Comparison of ENCODE assay signal across 30 cellular contexts in the genomic region with DNA sequence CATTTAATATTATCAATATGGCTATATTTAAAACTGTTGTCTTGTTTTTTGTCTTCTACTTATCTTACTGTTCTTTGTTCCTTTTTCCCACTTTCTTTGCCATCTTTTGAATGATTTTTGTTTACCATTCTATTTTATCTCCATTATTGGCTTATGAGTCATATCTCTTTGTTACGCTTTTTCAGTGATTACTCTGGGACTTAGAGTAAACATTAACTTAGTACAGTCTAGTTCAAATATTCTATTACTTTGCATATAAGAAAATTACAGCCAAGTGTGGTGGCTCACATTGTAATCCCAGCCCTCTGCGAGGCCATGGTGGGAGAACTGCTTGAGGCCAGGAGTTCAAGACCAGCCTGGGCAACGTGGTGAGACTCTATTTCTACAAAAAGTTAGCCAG. TPM values are rescaled to one million over a fixed set of nuclear protein-coding genes. Genes with fewer than 3 reads are reported as not detected.
DNase-seq lines count a peak whose midpoint lies in the region; ATAC-seq and TF ChIP-seq lines count a peak whose summit lies in the region.
"Had no signal": no experiment of that assay in that cellular context is flagged by ENCODE, and none has a peak within 500 bp of the region (broad histone marks: within the 10 kb centered on the region; RNA-seq: fewer than 3 reads in every experiment).

No MANE protein-coding gene starts in this region.

- no peak overlapping the region for H2AFZ ChIP-seq in GM23248
- H2AFZ ChIP-seq in PC-3 (ENCODE audit: low read length): no peak overlapping the region
- no peak overlapping the region for H2AFZ ChIP-seq in fibroblast of lung (ENCODE audit: low read length)

- H3K4me1 Mint-ChIP-seq in naive thymus-derived CD8-positive, alpha-beta T cell: peaks cover 0 to 6% (median 0%) of the 10 kb centered on the region in 4 donors
- H3K4me1 Mint-ChIP-seq: natural killer cell had no signal

- 60 to 64% methylated on average over 3 of the region's 3 CpGs for WGBS in GM23248 (ENCODE audit: low coverage in 1 of 2, low lambda C conversion rate in 2 of 2, missing lambda C conversion rate in 2 of 2), 2 experiments

- H3K4me1 ChIP-seq in GM23248 (ENCODE audit: insufficient read depth) (no peaks in the 10 kb centered on the region), PC-3 (ENCODE audit: insufficient read depth, low read length) (peaks cover 9% of the 10 kb centered on the region), fibroblast of lung (ENCODE audit: control insufficient read depth, extremely low read depth, insufficient read depth, low read length) (peaks cover 3% of the 10 kb centered on the region)
- H3K4me1 ChIP-seq: breast epithelium, foreskin keratinocyte, lower lobe of right lung, Peyer's patch, psoas muscle had no signal

- H3K27me3 Mint-ChIP-seq in naive thymus-derived CD8-positive, alpha-beta T cell: no peaks in the 10 kb centered on the region
- H3K27me3 Mint-ChIP-seq: T-helper 17 cell had no signal

- TF ChIP-seq CTCF in PC-3 (conservative IDR thresholded peaks at IDR 0.05; ENCODE audit: low read depth, low read length) (no peak), fibroblast of lung (conservative IDR thresholded peaks at IDR 0.05 in 1 of 2, IDR thresholded peaks at IDR 0.05 in 1 of 2; ENCODE audit: low read depth in 1 of 2, low read length in 2 of 2) (no peak)

- H3K36me3 ChIP-seq in GM23248 (ENCODE audit: low read depth) (no peaks in the 10 kb centered on the region), PC-3 (ENCODE audit: low read depth, low read length) (peaks cover 14% of the 10 kb centered on the region; the same call in 1 of the 2 replicates), fibroblast of lung (ENCODE audit: control insufficient read depth, insufficient read depth, low read length) (no peaks in the 10 kb centered on the region)
- H3K36me3 ChIP-seq: breast epithelium, lower lobe of right lung, Peyer's patch had no signal

- H3K9me3 ChIP-seq in GM23248 (ENCODE audit: low read depth) (no peaks in the 10 kb centered on the region), PC-3 (ENCODE audit: low read length) (peaks cover 3% of the 10 kb centered on the region), fibroblast of lung (ENCODE audit: control insufficient read depth, insufficient read depth, low read depth, low read length) (no peaks in the 10 kb centered on the region)

- H3K79me2 ChIP-seq in GM23248 (ENCODE audit: insufficient read depth) (no peaks in the 10 kb centered on the region), PC-3 (ENCODE audit: low read length) (no peaks in the 10 kb centered on the region), fibroblast of lung (ENCODE audit: control insufficient read depth, insufficient read depth, low read length) (no peaks in the 10 kb centered on the region)

- POLR2A ChIA-PET in PC-3 (lab: Charles Lee; ENCODE audit: unreplicated experiment): no interaction called here
- POLR2A ChIA-PET in naive thymus-derived CD8-positive, alpha-beta T cell (lab: Charles Lee): no interaction called here

- H3K27me3 ChIP-seq in GM23248 (replicated peaks; ENCODE audit: insufficient read depth): no peaks in the 10 kb centered on the region
- H3K27me3 ChIP-seq in PC-3 (ENCODE audit: low read length): no peaks in the 10 kb centered on the region
- H3K27me3 ChIP-seq in fibroblast of lung (ENCODE audit: control insufficient read depth, insufficient read depth, low read length): no peaks in the 10 kb centered on the region
- H3K27me3 ChIP-seq: breast epithelium, foreskin keratinocyte, heart right ventricle, Peyer's patch had no signal

- H3K27ac Mint-ChIP-seq in naive thymus-derived CD8-positive, alpha-beta T cell: no peak overlapping the region
- H3K27ac Mint-ChIP-seq: natural killer cell, T-helper 17 cell had no signal

- H3K27ac ChIP-seq in GM23248 (no peak overlapping the region), PC-3 (ENCODE audit: low read length) (no peak overlapping the region), fibroblast of lung (ENCODE audit: insufficient read depth, low read length) (no peak overlapping the region)
- H3K27ac ChIP-seq: breast epithelium, epithelial cell of prostate, foreskin keratinocyte, heart right ventricle, lower lobe of right lung, Peyer's patch, psoas muscle had no signal

- ATAC-seq in PC-3 (peak; percentile 84), GM21528 (IDR thresholded peaks at IDR 0.05; ENCODE audit: low FRiP score, unreplicated experiment) (no peak), GM19467 (IDR thresholded peaks at IDR 0.05; ENCODE audit: unreplicated experiment) (no peak)
- no peak for ATAC-seq in naive thymus-derived CD8-positive, alpha-beta T cell
- ATAC-seq: foreskin keratinocyte, heart right ventricle, lower lobe of right lung, natural killer cell, psoas muscle, T-helper 17 cell had no signal

- intact Hi-C loops in PC-3 (cut with micrococcal nuclease): no loop called here

- peaks cover 10 to 42% (median 32%) of the 10 kb centered on the region in 9 donors for H3K9me3 Mint-ChIP-seq in naive thymus-derived CD8-positive, alpha-beta T cell

- H3K9ac ChIP-seq in GM23248 (no peak overlapping the region), PC-3 (ENCODE audit: low read length) (no peak overlapping the region), fibroblast of lung (ENCODE audit: insufficient read depth, low read length) (no peak overlapping the region)

- DNase-seq in GM23248 (peak; percentile 31), PC-3 (peak; percentile 71), fibroblast of lung (ENCODE audit: low read depth in 2 of 2) (peak; percentile 29 to 72), renal cortical epithelial cell (ENCODE audit: low read depth) (peak; percentile 70)
- no peak for DNase-seq in naive thymus-derived CD8-positive, alpha-beta T cell
- DNase-seq: activated CD4-positive, alpha-beta T cell treated with anti-CD3 and anti-CD28 coated beads, Interleukin-2, amount 50 U/mL, for 4 hours; activated naive CD4-positive, alpha-beta T cell; activated T-cell treated with anti-CD3 and anti-CD28 coated beads, Interleukin-2, amount 50 U/mL, for 48 hours; Calu3; foreskin keratinocyte; heart right ventricle; lower lobe of right lung; MM.1S; natural killer cell; NCI-H1417; NCI-H2029; NCI-H2227 treated with DMSO at 0.1 percent for 48 hours; NCI-H774; nucleus accumbens; Peyer's patch; psoas muscle; SHP77; stimulated activated CD4-positive, alpha-beta T cell treated with anti-CD3 and anti-CD28 coated beads, Interleukin-15, amount 100 ng/mL, for 24 hours; stimulated activated CD4-positive, alpha-beta T cell treated with anti-CD3 and anti-CD28 coated beads, Interleukin-4, amount 100 ng/mL, for 4 hours; T-helper 17 cell; trophoblast cell had no signal

- CTCF ChIA-PET in PC-3 (lab: Charles Lee): no interaction called here

- H4K20me1 ChIP-seq in GM23248 (ENCODE audit: insufficient read depth): no peaks in the 10 kb centered on the region
- H4K20me1 ChIP-seq in PC-3 (ENCODE audit: low read length): no peaks in the 10 kb centered on the region
- no peaks in the 10 kb centered on the region for H4K20me1 ChIP-seq in fibroblast of lung (ENCODE audit: control insufficient read depth, extremely low read depth, insufficient read depth, low read length)

- H3K9me2 ChIP-seq in GM23248 (ENCODE audit: insufficient read depth): no peaks in the 10 kb centered on the region
- no peaks in the 10 kb centered on the region for H3K9me2 ChIP-seq in PC-3 (replicated peaks; ENCODE audit: low read length)

- H3K36me3 Mint-ChIP-seq in naive thymus-derived CD8-positive, alpha-beta T cell: peaks cover 18 to 40% (median 30%) of the 10 kb centered on the region in 3 donors

- no peaks in the 10 kb centered on the region for H3F3A ChIP-seq in GM23248 (ENCODE audit: insufficient read depth)
- peaks cover 6% of the 10 kb centered on the region for H3F3A ChIP-seq in PC-3 (ENCODE audit: low read length, unreplicated experiment)

- H3K4me2 ChIP-seq in GM23248 (ENCODE audit: unreplicated experiment) (no peak overlapping the region), PC-3 (ENCODE audit: low read length) (no peak overlapping the region), fibroblast of lung (ENCODE audit: extremely low read depth, insufficient read depth, low read length) (no peak overlapping the region)

- no TSS peak for BruUV-seq in PC-3 (replicated peaks; lab: Mats Ljungman, UMichigan)

- in situ Hi-C loops in GM23248 (cut with MboI): no loop called here

- no peak overlapping the region for H3K4me3 Mint-ChIP-seq in naive thymus-derived CD8-positive, alpha-beta T cell
- H3K4me3 Mint-ChIP-seq: natural killer cell, T-helper 17 cell had no signal

- H3K4me3 ChIP-seq in GM23248: no peak overlapping the region
- no peak overlapping the region for H3K4me3 ChIP-seq in PC-3 (ENCODE audit: low read length)
- no peak overlapping the region for H3K4me3 ChIP-seq in fibroblast of lung (replicated peaks in 1 of 4; ENCODE audit: control extremely low read depth in 1 of 4, insufficient read depth in 1 of 4, low read depth in 3 of 4, low read length in 4 of 4)
- H3K4me3 ChIP-seq: breast epithelium, heart right ventricle, lower lobe of right lung, Peyer's patch, psoas muscle had no signal

RNA-seq across cellular contexts. Expression of a gene that starts 26.1 kb away (rescaled TPM):
- total RNA-seq in GM23248 (2014; rRNA removed; shearing (Covaris generic)): 42.9 and 47.4 TPM in 2 replicates
- polyA plus RNA-seq in GM23248 (2016; fragmentation: Nextera tagmentation; extraction: Ambion mirVana) (9.1 and 11.6 TPM in 2 replicates), fibroblast of lung (48.4 and 90.2 TPM in 2 replicates)
- total RNA-seq in PC-3 (2014; rRNA removed) (52.0 and 70.3 TPM in 2 replicates), fibroblast of lung (33.0 and 33.4 TPM in 2 replicates), renal cortical epithelial cell (9.2 and 16.5 TPM in 2 replicates)
- 40.2 and 87.4 TPM in 2 replicates for polyA plus RNA-seq in fibroblast of lung (2012)
- polyA minus RNA-seq in fibroblast of lung (ENCODE audit: low replicate concordance): 235 and 386 TPM in 2 replicates
- 10 to 100 TPM in 1 of 2 experiments, 1 to 10 TPM in 1; 8.5 to 10.5 TPM for total RNA-seq in naive thymus-derived CD8-positive, alpha-beta T cell
- polyA plus RNA-seq in naive thymus-derived CD8-positive, alpha-beta T cell: 1 to 10 TPM; 4.0 to 9.1 (median 4.9) TPM

Comparison
In these comparisons a context has a peak if more than half of its experiments do, and no peak if none do; other contexts are left out.
1. DNase-seq: peak in GM23248 (single experiment), PC-3 (single experiment), fibroblast of lung (2 of 2) and renal cortical epithelial cell (single experiment); none in naive thymus-derived CD8-positive, alpha-beta T cell (0 of 10).